9 cellular contexts compared by ENCODE assay signal in genomic region chr3:197599089-197599765, GRCh38. TPM values are rescaled to one million over a fixed set of nuclear protein-coding genes. Genes with fewer than 3 reads are reported as not detected.
A peak's percentile ranks its signal among the peaks of the same experiment; 100 is the strongest.
DNase-seq lines count a peak whose midpoint lies in the region; ATAC-seq, FAIRE-seq and TF ChIP-seq lines count a peak whose summit lies in the region.
"Had no signal": no experiment of that assay in that cellular context is flagged by ENCODE, and none has a peak within 500 bp of the region (broad histone marks: within the 10 kb centered on the region; RNA-seq: fewer than 3 reads in every experiment).

No MANE protein-coding gene starts in this region.

- CTCF ChIA-PET in GM12878 (lab: Yijun Ruan, JAX): interaction anchor here (0.6 to 5.2 kb wide), 34 partner anchors 10 to 375 kb away, joined by 3 to 59 read pairs (median 4); no protein-coding TSS in a partner anchor

- ATAC-seq in HG02571 (IDR thresholded peaks at IDR 0.05; ENCODE audit: unreplicated experiment): peak; percentile 82
- peak; percentile 100 for ATAC-seq in GM12878

- TF ChIP-seq RAD21 in GM12878 (IDR thresholded peaks at IDR 0.05; ENCODE audit: insufficient read depth, low read depth, low read length): peak; percentile 91

- intact Hi-C loops in GM12878 (cut with micrococcal nuclease; ENCODE audit: unreplicated experiment): loop anchor here (2.0 to 5.0 kb wide), 2 partner anchors 68 to 204 kb away; no protein-coding TSS in a partner anchor

- H3K36me3 ChIP-seq in GM12878 (ENCODE audit: control insufficient read depth in 2 of 2, insufficient read depth in 2 of 2, low read length in 1 of 2): no peaks in the 10 kb centered on the region
- H3K36me3 ChIP-seq in iPS-15b (ENCODE audit: control insufficient read depth, insufficient read depth, low read length): no peaks in the 10 kb centered on the region

- SMC1A ChIA-PET in GM12878 (lab: Charles Lee; ENCODE audit: uncharacterized antibody, unreplicated experiment): interaction anchor here (0.6 to 1.6 kb wide), 11 partner anchors 10 to 338 kb away, joined by 3 to 7 read pairs (median 4); no protein-coding TSS in a partner anchor

- H4K20me1 ChIP-seq in GM12878 (ENCODE audit: control insufficient read depth, insufficient read depth): no peaks in the 10 kb centered on the region

- H3K4me1 ChIP-seq in GM12878 (ENCODE audit: control insufficient read depth, insufficient read depth, low read length) (peaks cover 2% of the 10 kb centered on the region; the same call in 1 of the 2 replicates), iPS-15b (ENCODE audit: control insufficient read depth, insufficient read depth, low read length) (peaks cover 6% of the 10 kb centered on the region)

- TF ChIP-seq EP300 in GM12878 (IDR thresholded peaks at IDR 0.05; ENCODE audit: borderline replicate concordance in 1 of 2, control insufficient read depth in 1 of 2, low read depth in 2 of 2, low read length in 2 of 2): no peak

- RAD21 ChIA-PET in GM12878 (lab: Charles Lee; ENCODE audit: unreplicated experiment): interaction anchor here (1.0 to 1.6 kb wide), 9 partner anchors 8 to 375 kb away, joined by 3 to 5 read pairs (median 4); no protein-coding TSS in a partner anchor

- H3K27me3 ChIP-seq in GM12878 (replicated peaks in 1 of 2; ENCODE audit: control insufficient read depth in 2 of 2, insufficient read depth in 2 of 2, low read length in 1 of 2) (no peaks in the 10 kb centered on the region), iPS-15b (ENCODE audit: control insufficient read depth, insufficient read depth, low read length) (no peaks in the 10 kb centered on the region)

- FAIRE-seq in GM12878 (lab: Jason Lieb, UNC): peak; percentile 75
- FAIRE-seq: islet of Langerhans had no signal

- no peak overlapping the region for H3K27ac ChIP-seq in GM12878 (ENCODE audit: control insufficient read depth, insufficient read depth)

- DNase-seq in G401 (ENCODE audit: low spot score) (peak; percentile 90), SK-MEL-5 (ENCODE audit: low read depth, low spot score) (peak; percentile 87), GM12878 (ENCODE audit: low read depth, low spot score) (peak; percentile 23), NCI-H146 treated with DMSO at 0.1 percent for 48 hours (lab: John Stamatoyannopoulos, UW; ENCODE audit: unreplicated experiment) (no peak), DMS153 treated with DMSO at 0.1 percent for 48 hours (lab: John Stamatoyannopoulos, UW; ENCODE audit: unreplicated experiment) (no peak)
- DNase-seq in stimulated activated CD4-positive, alpha-beta T cell treated with anti-CD3 and anti-CD28 coated beads, Interleukin-12 subunit alpha, Interleukin-12 subunit beta, amount 100 ng/mL, for 4 hours: peak; percentile 59

- H3K9me3 ChIP-seq in GM12878 (replicated peaks; ENCODE audit: control insufficient read depth, insufficient read depth, low read length) (no peaks in the 10 kb centered on the region), iPS-15b (ENCODE audit: control insufficient read depth, insufficient read depth, low read length) (peaks cover 5% of the 10 kb centered on the region)

- no peak overlapping the region for H3K9ac ChIP-seq in GM12878 (ENCODE audit: control insufficient read depth, insufficient read depth, low read length)
- peak overlapping the region; percentile 28 for H3K9ac ChIP-seq in iPS-15b (ENCODE audit: low read depth, low read length)

- H3K4me3 ChIP-seq in GM12878 (no peak overlapping the region), iPS-15b (ENCODE audit: low read depth, low read length) (peak overlapping the region; percentile 35)

- TF ChIP-seq CTCF in GM12878 (IDR thresholded peaks at IDR 0.05 in 2 of 3, conservative IDR thresholded peaks at IDR 0.05 in 1 of 3; ENCODE audit: control insufficient read depth in 2 of 3, extremely low read depth in 1 of 3, insufficient read depth in 1 of 3, low read depth in 3 of 3, low read length in 3 of 3): peak; percentile 90 to 94 (median 94)

- peak overlapping the region; percentile 9; the same call in 1 of the 2 replicates for H2AFZ ChIP-seq in GM12878 (ENCODE audit: control insufficient read depth, low read depth, low read length)

- in situ Hi-C loops in G401 (cut with HindIII; ENCODE audit: low sequenced_read_pairs) (loop anchor here (10.0 kb wide), 1 partner anchor 84 kb away; no protein-coding TSS in a partner anchor), SK-MEL-5 (cut with HindIII; ENCODE audit: low pct_unique_long_range_greater_than_20kb, low sequenced_read_pairs) (no loop called here), GM12878 (cut with MboI) (no loop called here)

- no peaks in the 10 kb centered on the region for H3K79me2 ChIP-seq in GM12878 (ENCODE audit: control insufficient read depth, insufficient read depth, low read length)

- 37% methylated on average over 22 of the region's 22 CpGs for WGBS in GM12878 (ENCODE audit: insufficient coverage, insufficient replicate concordance, low lambda C conversion rate, missing lambda C conversion rate)

- TF ChIP-seq POLR2A in GM12878 (IDR thresholded peaks at IDR 0.05; ENCODE audit: low read depth, low read length): peak; percentile 32; the same call in 1 of the 2 replicates

- no TSS peak for BruUV-seq in GM12878 (replicated peaks; lab: Mats Ljungman, UMichigan)

- POLR2A ChIA-PET in GM12878 (lab: Charles Lee): interaction anchor here (0.6 to 0.9 kb wide), 2 partner anchors 106 to 217 kb away, joined by 6 to 10 read pairs; no protein-coding TSS in a partner anchor

- no peak overlapping the region for H3K4me2 ChIP-seq in GM12878 (ENCODE audit: control insufficient read depth, insufficient read depth)

TF ChIP-seq in GM12878, 131 proteins besides CTCF, POLR2A, EP300 and RAD21 (continues in another document):
- TF ChIP-seq MEF2B (IDR thresholded peaks at IDR 0.05; ENCODE audit: partially characterized antibody, poor library complexity, severe bottlenecking) (peak; percentile 88), HDGF (IDR thresholded peaks at IDR 0.05) (0 out of 2 replicates have a peak, but pooled peaks have one; percentile 25), PAX5 (IDR thresholded peaks at IDR 0.05; ENCODE audit: borderline replicate concordance, low read depth, low read length) (no peak), SMC3 (IDR thresholded peaks at IDR 0.05; ENCODE audit: borderline replicate concordance, low read length) (peak; percentile 87), ZSCAN29 (IDR thresholded peaks at IDR 0.05) (no peak), PML (IDR thresholded peaks at IDR 0.05; ENCODE audit: low read length) (no peak), TBL1XR1 (IDR thresholded peaks at IDR 0.05; ENCODE audit: low read depth, low read length) (no peak), RFX5 (IDR thresholded peaks at IDR 0.05; ENCODE audit: low read depth, low read length) (peak; percentile 46; the same call in 1 of the 2 replicates), ZBTB33 (IDR thresholded peaks at IDR 0.05) (no peak), HCFC1 (IDR thresholded peaks at IDR 0.05; ENCODE audit: low read length) (no peak), LARP7 (IDR thresholded peaks at IDR 0.05) (no peak), CBFB (IDR thresholded peaks at IDR 0.05; ENCODE audit: low read depth) (no peak), BHLHE40 (IDR thresholded peaks at IDR 0.05; ENCODE audit: borderline replicate concordance in 1 of 2, low read depth in 2 of 2, low read length in 1 of 2) (0 out of 4 replicates have a peak, but pooled peaks of 1 of the 2 experiments have one; percentile 35), BCL11A (IDR thresholded peaks at IDR 0.05; ENCODE audit: low read depth, low read length) (no peak), YY1 (IDR thresholded peaks at IDR 0.05; ENCODE audit: low read depth, low read length) (peak; percentile 55; the same call in 1 of the 2 replicates)

RNA-seq across cellular contexts. Expression of gene BDH1, which starts 43.5 kb away (rescaled TPM):
- total RNA-seq in G401 (2014; rRNA removed; shearing (Covaris generic)): 0.31 TPM in 1 of 2 replicates, not detected in the other
- total RNA-seq in SK-MEL-5 (2014; rRNA removed; shearing (Covaris generic)): 5.0 and 8.1 TPM in 2 replicates
- 8.8 and 14.8 TPM in 2 replicates for polyA plus RNA-seq in SK-MEL-5 (2015; cell fraction: cytosol; rRNA removed)
- 10.3 and 21.3 TPM in 2 replicates for polyA plus RNA-seq in SK-MEL-5 (2015; cell fraction: nucleus; rRNA removed)
- total RNA-seq in GM12878 (2013; cell fraction: nucleolus; rRNA removed): 63.7 and 73.0 TPM in 2 replicates
- 43.5 and 59.6 TPM in 2 replicates for total RNA-seq in GM12878 (2014; rRNA removed)
- 32.3 and 32.8 TPM in 2 replicates for total RNA-seq in GM12878 (2014; rRNA removed; fragmentation: Illumina TruSeq; extraction: Trizol)
- total RNA-seq in GM12878 (2021): 56.1 and 60.9 TPM in 2 replicates
- polyA plus RNA-seq in GM12878 (2011; ENCODE audit: low read depth): 12.0 TPM
- 51.4 and 74.1 TPM in 2 replicates for polyA plus RNA-seq in GM12878 (2011; rRNA removed)
- polyA plus RNA-seq in GM12878 (2011; cell fraction: cytosol; rRNA removed): 70.2 and 84.8 TPM in 2 replicates
- 105 and 117 TPM in 2 replicates for polyA plus RNA-seq in GM12878 (2011; cell fraction: nucleus; rRNA removed)
- polyA plus RNA-seq in GM12878 (2012): 30.4 and 32.1 TPM in 2 replicates
- 37.5 and 50.4 TPM in 2 replicates for polyA plus RNA-seq in GM12878 (2014; fragmentation: Illumina TruSeq; extraction: Trizol)
- 10 to 100 TPM; 11.3 to 17.9 TPM for polyA plus RNA-seq in GM12878 (2014; fragmentation: Nextera tagmentation; extraction: Ambion mirVana)
- polyA plus RNA-seq in GM12878 (2014; rRNA removed): 82.4 and 93.9 TPM in 2 replicates
- polyA plus RNA-seq in GM12878 (2016; fragmentation: Nextera tagmentation; extraction: Ambion mirVana): 10 to 100 TPM; 77.2 to 84.5 TPM
- polyA minus RNA-seq in GM12878 (2011; rRNA and poly(A)+ RNA removed): 58.0 and 65.7 TPM in 2 replicates
- 13.0 TPM in 2 replicates for polyA minus RNA-seq in GM12878 (2011; cell fraction: cytosol; rRNA and poly(A)+ RNA removed)
- 23.6 and 54.5 TPM in 2 replicates for polyA minus RNA-seq in GM12878 (2011; cell fraction: nucleus; rRNA and poly(A)+ RNA removed)

Comparison
In these comparisons a context has a peak if more than half of its experiments do, and no peak if none do; other contexts are left out.
1. DNase-seq: peak in G401 (single experiment), SK-MEL-5 (single experiment), GM12878 (single experiment) and stimulated activated CD4-positive, alpha-beta T cell treated with anti-CD3 and anti-CD28 coated beads, Interleukin-12 subunit alpha, Interleukin-12 subunit beta, amount 100 ng/mL, for 4 hours (single experiment); none in NCI-H146 treated with DMSO at 0.1 percent for 48 hours (single experiment) and DMS153 treated with DMSO at 0.1 percent for 48 hours (single experiment).